1 cellular context compared by ENCODE assay signal in genomic region chr1:225573216-225573615, GRCh38.
TF ChIP-seq lines count a peak whose summit lies in the region.

No MANE protein-coding gene starts in this region.

TF ChIP-seq in WTC11, 78 proteins besides CTCF, POLR2A, EP300 and RAD21 (continued from another document):
- TF ChIP-seq NR3C1 (CRISPR knock-in tag; conservative IDR thresholded peaks at IDR 0.05; ENCODE audit: low read depth): no peak
